In the genomic region with DNA sequence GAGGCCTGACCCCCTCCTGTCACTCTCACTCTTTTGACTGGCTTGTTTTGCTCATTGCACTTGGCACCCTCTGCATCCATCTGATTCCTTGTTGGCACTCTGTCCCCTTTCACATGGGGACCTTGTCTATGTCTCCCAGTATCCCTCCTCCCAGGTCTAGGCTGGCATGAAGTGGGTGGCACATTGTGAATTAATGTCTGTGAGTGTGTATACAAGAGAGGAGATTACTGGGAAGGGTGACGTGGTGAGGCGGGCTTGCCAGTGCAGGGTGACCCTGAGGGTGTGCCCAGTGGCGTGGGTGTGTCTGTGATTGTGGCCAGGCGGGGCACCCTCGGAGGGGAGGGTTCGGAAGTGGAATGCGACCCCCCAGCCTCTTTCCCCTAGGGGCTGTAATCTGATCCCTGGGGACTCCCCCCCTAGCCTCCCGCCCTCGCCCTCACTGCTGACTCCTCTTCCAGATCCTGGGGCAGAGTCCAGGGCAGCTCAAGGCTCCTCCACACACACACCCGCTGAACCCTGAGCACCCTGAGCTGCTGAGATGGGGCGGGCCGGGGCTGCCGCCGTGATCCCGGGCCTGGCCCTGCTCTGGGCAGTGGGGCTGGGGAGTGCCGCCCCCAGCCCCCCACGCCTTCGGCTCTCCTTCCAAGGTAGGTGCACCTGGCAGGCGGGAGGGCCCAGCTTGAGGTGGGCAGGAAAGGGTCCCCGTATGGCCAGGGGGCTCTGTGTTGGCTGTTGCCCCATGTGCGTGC, we compare ENCODE assay signal across 8 cellular contexts. TPM values are rescaled to one million over a fixed set of nuclear protein-coding genes. Genes with fewer than 3 reads are reported as not detected.
DNase-seq lines count a peak whose midpoint lies in the region; ATAC-seq and TF ChIP-seq lines count a peak whose summit lies in the region.

Gene SEMA3B, plus strand, starts transcription at position 445 of the 749 bp plus-strand sequence. Its CDS starts 94 bp downstream, at position 539.

- H3K36me3 ChIP-seq in breast epithelium: no peaks in the 10 kb centered on the region

- intact Hi-C loops in breast epithelium (cut with DNase I; ENCODE audit: low total_unique reads): no loop called here

- peaks cover 17 to 46% of the 10 kb centered on the region in 2 donors for H3K4me1 ChIP-seq in breast epithelium

- H3K9me3 ChIP-seq in breast epithelium: no peaks in the 10 kb centered on the region

- ATAC-seq in GM18861 (IDR thresholded peaks at IDR 0.05; ENCODE audit: unreplicated experiment) (no peak), HG03280 (IDR thresholded peaks at IDR 0.05; ENCODE audit: unreplicated experiment) (no peak)

- TF ChIP-seq POLR2A in breast epithelium (IDR thresholded peaks at IDR 0.05): no peak

- TF ChIP-seq CTCF in breast epithelium (IDR thresholded peaks at IDR 0.05): no peak

- peak within 1 kb of the TSS; percentile 40 to 51 (median 47) for H3K4me3 ChIP-seq in breast epithelium

- no peaks in the 10 kb centered on the region for H3K27me3 ChIP-seq in breast epithelium

- peak; percentile 58 for DNase-seq in HPDE6-E6E7 (ENCODE audit: extremely low spot score)
- DNase-seq in breast epithelium (ENCODE audit: low spot score in 2 of 2): peak in 1 of 2 donors; percentile 67
- peak; percentile 79 for DNase-seq in left kidney (ENCODE audit: low read depth, low spot score)
- no peak for DNase-seq in GDM1 (lab: John Stamatoyannopoulos, UW)
- DNase-seq in NCI-H2081 treated with DMSO at 0.1 percent for 48 hours (lab: John Stamatoyannopoulos, UW): no peak

- H3K27ac ChIP-seq in breast epithelium: peak within 1 kb of the TSS; percentile 94 to 100
- H3K27ac ChIP-seq in temporal lobe (ENCODE audit: low read depth, low read length): peak within 1 kb of the TSS; percentile 100

RNA-seq across cellular contexts. Expression of gene SEMA3B, which starts in this region (rescaled TPM):
- 10 to 100 TPM; 10.1 to 17.6 (median 11.1) TPM for total RNA-seq in breast epithelium
- total RNA-seq in temporal lobe: 3.2 TPM

Comparison
In these comparisons a context has a peak if more than half of its experiments do, and no peak if none do; other contexts are left out.
1. DNase-seq: peak in HPDE6-E6E7 (single experiment) and left kidney (single experiment); none in GDM1 (single experiment) and NCI-H2081 treated with DMSO at 0.1 percent for 48 hours (single experiment).